Comparison of ENCODE assay signal across 8 cellular contexts in the genomic region with DNA sequence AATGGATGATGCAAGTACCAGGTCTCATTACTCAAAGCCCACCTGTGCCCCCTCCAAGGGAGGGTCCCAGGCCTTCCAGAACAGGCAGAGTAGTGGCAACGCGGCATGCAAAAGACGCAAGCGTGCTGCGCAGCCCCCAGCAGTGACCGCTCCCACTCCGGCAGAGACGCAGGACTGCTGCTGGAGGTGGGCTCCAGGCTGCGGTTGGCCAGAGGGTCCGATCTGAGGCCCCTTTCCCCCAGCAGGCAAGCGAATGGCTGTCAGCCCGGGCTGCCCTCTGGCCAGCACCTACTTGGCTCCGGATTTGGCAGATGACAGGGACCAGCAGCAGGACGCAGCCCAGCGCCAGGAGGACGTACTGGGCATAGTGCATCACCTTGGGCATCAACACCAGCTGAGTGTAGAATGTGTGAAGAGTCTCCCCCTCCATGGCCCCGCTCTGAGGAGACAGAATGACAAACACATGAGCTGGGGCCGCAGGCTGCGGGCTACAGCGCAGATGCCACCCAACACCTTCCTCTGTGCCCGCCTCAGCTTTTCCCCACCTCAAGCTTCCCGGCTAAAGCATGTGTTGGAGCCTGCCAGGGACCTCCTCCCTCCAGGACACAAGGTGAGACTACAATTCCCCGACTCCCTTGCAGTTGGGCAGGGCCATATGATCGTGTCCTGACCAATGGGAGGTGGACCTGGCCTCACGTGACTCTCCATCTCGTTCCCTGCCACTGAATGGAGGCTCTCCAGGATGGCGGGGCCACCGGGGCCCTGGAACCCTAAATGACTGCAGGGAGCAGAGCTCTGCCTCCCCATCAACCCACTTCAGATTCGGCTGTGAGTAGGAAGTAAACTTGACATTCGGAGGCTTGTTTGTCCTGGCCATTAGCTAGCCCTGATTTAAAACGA.
DNase-seq lines count a peak whose midpoint lies in the region; ATAC-seq and TF ChIP-seq lines count a peak whose summit lies in the region.

No MANE protein-coding gene starts in this region.

- no peak for TF ChIP-seq EP300 in SK-N-SH (IDR thresholded peaks at IDR 0.05; ENCODE audit: borderline replicate concordance in 1 of 2, low read depth in 1 of 2, low read length in 1 of 2)

- CTCF ChIA-PET in SK-N-SH (lab: Yijun Ruan, JAX): interaction anchor here (0.7 to 3.0 kb wide), 8 partner anchors 14 to 754 kb away, joined by 3 to 14 read pairs (median 3); no protein-coding TSS in a partner anchor

- peak overlapping the region; percentile 90 for H2AFZ ChIP-seq in SK-N-SH (ENCODE audit: low read depth)
- no peak overlapping the region for H2AFZ ChIP-seq in osteoblast (ENCODE audit: low read length)

- TF ChIP-seq CTCF in SK-N-SH (IDR thresholded peaks at IDR 0.05): no peak
- no peak for TF ChIP-seq CTCF in osteoblast (IDR thresholded peaks at IDR 0.05; ENCODE audit: extremely low read depth, low read depth, low read length)

- 51% methylated on average over 14 of the region's 31 CpGs for WGBS in SK-N-SH (ENCODE audit: low lambda C conversion rate)

- no peaks in the 10 kb centered on the region for H3K9me2 ChIP-seq in SK-N-SH

- H3K4me2 ChIP-seq in SK-N-SH (peak overlapping the region; percentile 54; the same call in 1 of the 2 replicates), osteoblast (ENCODE audit: insufficient read depth, low read length) (no peak overlapping the region)

- ATAC-seq in HG03095 (IDR thresholded peaks at IDR 0.05; ENCODE audit: unreplicated experiment) (no peak), GM18519 (IDR thresholded peaks at IDR 0.05; ENCODE audit: low FRiP score, unreplicated experiment) (no peak)

- H3K9ac ChIP-seq in SK-N-SH: peak overlapping the region; percentile 63; the same call in 1 of the 2 replicates

- no peaks in the 10 kb centered on the region for H3F3A ChIP-seq in SK-N-SH (replicated peaks; ENCODE audit: insufficient read depth)

- POLR2A ChIA-PET in SK-N-SH (lab: Yijun Ruan, JAX): interaction anchor here (0.6 to 1.0 kb wide), 2 partner anchors 11 to 120 kb away, joined by 3 to 5 read pairs; no protein-coding TSS in a partner anchor

- H3K9me3 ChIP-seq in SK-N-SH (no peaks in the 10 kb centered on the region), osteoblast (ENCODE audit: low read depth, low read length) (no peaks in the 10 kb centered on the region)

- no peaks in the 10 kb centered on the region for H3K79me2 ChIP-seq in SK-N-SH (ENCODE audit: insufficient read depth)
- no peaks in the 10 kb centered on the region for H3K79me2 ChIP-seq in osteoblast (ENCODE audit: insufficient read depth, low read length)

- peak overlapping the region; percentile 53 to 55 for H3K4me3 ChIP-seq in SK-N-SH (ENCODE audit: low read depth in 2 of 2, low read length in 1 of 2)
- H3K4me3 ChIP-seq in osteoblast (ENCODE audit: insufficient read depth, low read length): peak overlapping the region; percentile 48

- no peak for TF ChIP-seq RAD21 in SK-N-SH (IDR thresholded peaks at IDR 0.05; ENCODE audit: low read length)

- H4K20me1 ChIP-seq in SK-N-SH (ENCODE audit: insufficient read depth): no peaks in the 10 kb centered on the region
- no peaks in the 10 kb centered on the region for H4K20me1 ChIP-seq in osteoblast (ENCODE audit: insufficient read depth, low read length)

- H3K36me3 ChIP-seq in SK-N-SH (replicated peaks in 1 of 2; ENCODE audit: control insufficient read depth in 1 of 2, insufficient read depth in 2 of 2, low read length in 1 of 2): peaks cover 0 to 4% of the 10 kb centered on the region in 2 experiments
- peaks cover 7% of the 10 kb centered on the region for H3K36me3 ChIP-seq in osteoblast (ENCODE audit: insufficient read depth, low read length)

- H3K27ac ChIP-seq in SK-N-SH (ENCODE audit: low read depth in 2 of 2, low read length in 1 of 2) (peak overlapping the region in 1 of 2 experiments; percentile 51; a peak in 1 of 4 replicates), osteoblast (ENCODE audit: low read depth, low read length) (no peak overlapping the region)

- H3K27me3 ChIP-seq in SK-N-SH (ENCODE audit: insufficient read depth): no peaks in the 10 kb centered on the region
- H3K27me3 ChIP-seq in osteoblast (ENCODE audit: insufficient read depth, low read length): no peaks in the 10 kb centered on the region

- H3K4me1 ChIP-seq in SK-N-SH (ENCODE audit: control insufficient read depth in 1 of 2, insufficient read depth in 2 of 2, low read depth in 1 of 2, low read length in 1 of 2): peaks cover 0 to 8% of the 10 kb centered on the region in 2 experiments; a peak in 1 of 4 replicates
- H3K4me1 ChIP-seq in osteoblast (ENCODE audit: insufficient read depth, low read length): no peaks in the 10 kb centered on the region

- DNase-seq in DMS153 treated with DMSO at 0.1 percent for 48 hours (lab: John Stamatoyannopoulos, UW; ENCODE audit: unreplicated experiment): peak; percentile 88
- DNase-seq in SK-N-SH: peak; percentile 98
- peak; percentile 60 for DNase-seq in glomerular visceral epithelial cell (ENCODE audit: extremely low spot score)
- DNase-seq in osteoblast (ENCODE audit: insufficient read length, low spot score, missing footprints): peak; percentile 95
- no peak for DNase-seq in MV-4-11 (lab: John Stamatoyannopoulos, UW)
- no peak for DNase-seq in SKM-1 treated with dmso at 0.1 percent for 144 hours (lab: John Stamatoyannopoulos, UW; ENCODE audit: unreplicated experiment)

TF ChIP-seq in SK-N-SH, 30 proteins besides CTCF, POLR2A, EP300 and RAD21 (continues in another document):
- TF ChIP-seq RXRA (IDR thresholded peaks at IDR 0.05; ENCODE audit: borderline replicate concordance, low read depth) (no peak), TAF1 (IDR thresholded peaks at IDR 0.05; ENCODE audit: borderline replicate concordance, low read depth, low read length) (peak; percentile 84), FOSL2 (IDR thresholded peaks at IDR 0.05; ENCODE audit: borderline replicate concordance, low read depth) (no peak), JUND (IDR thresholded peaks at IDR 0.05) (no peak), RFX5 (IDR thresholded peaks at IDR 0.05; ENCODE audit: low read length) (no peak), SMC3 (IDR thresholded peaks at IDR 0.05; ENCODE audit: low read depth, low read length) (no peak), MXI1 (IDR thresholded peaks at IDR 0.05; ENCODE audit: low read depth, low read length) (no peak), POLR2AphosphoS5 (IDR thresholded peaks at IDR 0.05; ENCODE audit: low read depth, low read length) (peak; percentile 82), FOXM1 (IDR thresholded peaks at IDR 0.05; ENCODE audit: low read depth) (no peak), NFIC (IDR thresholded peaks at IDR 0.05; ENCODE audit: borderline replicate concordance) (no peak), YY1 (IDR thresholded peaks at IDR 0.05; ENCODE audit: low read depth) (peak; percentile 85; the same call in 1 of the 2 replicates), RCOR1 (IDR thresholded peaks at IDR 0.05; ENCODE audit: low read length) (peak; percentile 42; the same call in 1 of the 2 replicates), SIN3A (IDR thresholded peaks at IDR 0.05; ENCODE audit: borderline replicate concordance, low read depth, low read length) (peak; percentile 24; the same call in 1 of the 2 replicates), CHD2 (IDR thresholded peaks at IDR 0.05; ENCODE audit: low read length, partially characterized antibody) (no peak), MEF2A (IDR thresholded peaks at IDR 0.05; ENCODE audit: borderline replicate concordance, low read depth) (no peak), TCF12 (IDR thresholded peaks at IDR 0.05) (no peak)
- TF ChIP-seq, protein P1, sequence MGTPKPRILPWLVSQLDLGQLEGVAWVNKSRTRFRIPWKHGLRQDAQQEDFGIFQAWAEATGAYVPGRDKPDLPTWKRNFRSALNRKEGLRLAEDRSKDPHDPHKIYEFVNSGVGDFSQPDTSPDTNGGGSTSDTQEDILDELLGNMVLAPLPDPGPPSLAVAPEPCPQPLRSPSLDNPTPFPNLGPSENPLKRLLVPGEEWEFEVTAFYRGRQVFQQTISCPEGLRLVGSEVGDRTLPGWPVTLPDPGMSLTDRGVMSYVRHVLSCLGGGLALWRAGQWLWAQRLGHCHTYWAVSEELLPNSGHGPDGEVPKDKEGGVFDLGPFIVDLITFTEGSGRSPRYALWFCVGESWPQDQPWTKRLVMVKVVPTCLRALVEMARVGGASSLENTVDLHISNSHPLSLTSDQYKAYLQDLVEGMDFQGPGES (IDR thresholded peaks at IDR 0.05; ENCODE audit: low read depth, low read length): peak; percentile 75; the same call in 1 of the 2 replicates
- TF ChIP-seq, protein P2, sequence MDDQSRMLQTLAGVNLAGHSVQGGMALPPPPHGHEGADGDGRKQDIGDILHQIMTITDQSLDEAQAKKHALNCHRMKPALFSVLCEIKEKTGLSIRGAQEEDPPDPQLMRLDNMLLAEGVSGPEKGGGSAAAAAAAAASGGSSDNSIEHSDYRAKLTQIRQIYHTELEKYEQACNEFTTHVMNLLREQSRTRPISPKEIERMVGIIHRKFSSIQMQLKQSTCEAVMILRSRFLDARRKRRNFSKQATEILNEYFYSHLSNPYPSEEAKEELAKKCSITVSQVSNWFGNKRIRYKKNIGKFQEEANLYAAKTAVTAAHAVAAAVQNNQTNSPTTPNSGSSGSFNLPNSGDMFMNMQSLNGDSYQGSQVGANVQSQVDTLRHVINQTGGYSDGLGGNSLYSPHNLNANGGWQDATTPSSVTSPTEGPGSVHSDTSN (IDR thresholded peaks at IDR 0.05): no peak
- TF ChIP-seq, protein P3, sequence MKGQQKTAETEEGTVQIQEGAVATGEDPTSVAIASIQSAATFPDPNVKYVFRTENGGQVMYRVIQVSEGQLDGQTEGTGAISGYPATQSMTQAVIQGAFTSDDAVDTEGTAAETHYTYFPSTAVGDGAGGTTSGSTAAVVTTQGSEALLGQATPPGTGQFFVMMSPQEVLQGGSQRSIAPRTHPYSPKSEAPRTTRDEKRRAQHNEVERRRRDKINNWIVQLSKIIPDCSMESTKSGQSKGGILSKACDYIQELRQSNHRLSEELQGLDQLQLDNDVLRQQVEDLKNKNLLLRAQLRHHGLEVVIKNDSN (IDR thresholded peaks at IDR 0.05; ENCODE audit: borderline replicate concordance, low read depth): peak; percentile 100

Comparison
In these comparisons a context has a peak if more than half of its experiments do, and no peak if none do; other contexts are left out.
1. DNase-seq: peak in DMS153 treated with DMSO at 0.1 percent for 48 hours (single experiment), SK-N-SH (single experiment), glomerular visceral epithelial cell (single experiment) and osteoblast (single experiment); none in MV-4-11 (single experiment) and SKM-1 treated with dmso at 0.1 percent for 144 hours (single experiment).